ENCODE assay signal across 2 cellular contexts in genomic region chr5:163964650-163965049, GRCh38.
TF ChIP-seq lines count a peak whose summit lies in the region.

No MANE protein-coding gene starts in this region.

TF ChIP-seq in endothelial cell of umbilical vein, 7 proteins besides CTCF, POLR2A, EP300 and RAD21 (continued from another document):
- no peak for TF ChIP-seq EZH2 (IDR thresholded peaks at IDR 0.05; ENCODE audit: borderline replicate concordance, low read depth, low read length, severe bottlenecking)
- no peak for TF ChIP-seq FOS (IDR thresholded peaks at IDR 0.05; ENCODE audit: borderline replicate concordance, insufficient read depth, low read length)
- no peak for TF ChIP-seq GATA2 (IDR thresholded peaks at IDR 0.05; ENCODE audit: insufficient read depth, insufficient read length, low read depth, low read length)
- no peak for TF ChIP-seq JUN (IDR thresholded peaks at IDR 0.05; ENCODE audit: borderline replicate concordance, insufficient read depth, insufficient read length, low read depth)

TF ChIP-seq in neural cell, 6 proteins besides CTCF, POLR2A, EP300 and RAD21 (continued from another document):
- TF ChIP-seq REST (IDR thresholded peaks at IDR 0.05; ENCODE audit: borderline replicate concordance) (no peak), MXI1 (conservative IDR thresholded peaks at IDR 0.05; ENCODE audit: poor library complexity, severe bottlenecking) (no peak)
